ENCODE assay signal across 17 cellular contexts in genomic region chr12:111170559-111170958, GRCh38.
DNase-seq lines count a peak whose midpoint lies in the region; ATAC-seq, FAIRE-seq and TF ChIP-seq lines count a peak whose summit lies in the region.
"Had no signal": no experiment of that assay in that cellular context is flagged by ENCODE, and none has a peak within 500 bp of the region (broad histone marks: within the 10 kb centered on the region; RNA-seq: fewer than 3 reads in every experiment).

No MANE protein-coding gene starts in this region.

- WGBS in GM12878 (ENCODE audit: insufficient coverage, insufficient replicate concordance, low lambda C conversion rate, missing lambda C conversion rate) = 9% methylated on average over 7 of the region's 9 CpGs

- 0 out of 2 replicates have a peak, but pooled peaks cover 2% of the 10 kb centered on the region for H4K20me1 ChIP-seq in GM12878 (ENCODE audit: control insufficient read depth, insufficient read depth)

- H3K79me2 ChIP-seq in GM12878 (ENCODE audit: control insufficient read depth, insufficient read depth, low read length) = no peaks in the 10 kb centered on the region

- H3K4me2 ChIP-seq in GM12878 (ENCODE audit: control insufficient read depth, insufficient read depth) = peak overlapping the region; percentile 22; the same call in 1 of the 2 replicates

- TF ChIP-seq EP300 in GM12878 (IDR thresholded peaks at IDR 0.05; ENCODE audit: borderline replicate concordance in 1 of 2, control insufficient read depth in 1 of 2, low read depth in 2 of 2, low read length in 2 of 2) = no peak

- no peak overlapping the region for H3K27ac ChIP-seq in GM12878 (ENCODE audit: control insufficient read depth, insufficient read depth)
- H3K27ac ChIP-seq: brain microvascular endothelial cell, psoas muscle had no signal

- DNase-seq in GM12891 (ENCODE audit: insufficient read length, low spot score) (no peak), NOMO-1 treated with DMSO at 0.1 percent for 48 hours (lab: John Stamatoyannopoulos, UW; ENCODE audit: unreplicated experiment) (peak; percentile 96), GM12878 (ENCODE audit: low read depth, low spot score) (no peak), pons (ENCODE audit: low spot score) (peak; percentile 90), NCI-H510A treated with DMSO at 0.1 percent for 48 hours (lab: John Stamatoyannopoulos, UW) (no peak), ureter (ENCODE audit: low spot score) (no peak)
- DNase-seq in stimulated activated naive CD4-positive, alpha-beta T cell treated with Interleukin-2 at 50 U/mL for 16 hours (lab: John Stamatoyannopoulos, UW) = no peak
- DNase-seq: activated CD4-positive, alpha-beta T cell treated with anti-CD3 and anti-CD28 coated beads, Interleukin-2, amount 10 ng/mL, durations not matched to agents 24 days and 14 days; activated T-cell treated with anti-CD3 and anti-CD28 coated beads for 4 hours; brain microvascular endothelial cell; CD4-positive, CD25-positive, alpha-beta regulatory T cell; effector CD4-positive, alpha-beta T cell; NCI-H2107; NCI-H69; psoas muscle; T-helper 2 cell had no signal

- H3K9ac ChIP-seq in GM12878 (ENCODE audit: control insufficient read depth, insufficient read depth, low read length) = no peak overlapping the region

- RAD21 ChIA-PET in GM12878 (lab: Charles Lee; ENCODE audit: unreplicated experiment) = no interaction called here

- TF ChIP-seq POLR2A in GM12891 (IDR thresholded peaks at IDR 0.05; ENCODE audit: low read depth, low read length) = no peak
- no peak for TF ChIP-seq POLR2A in GM12878 (IDR thresholded peaks at IDR 0.05; ENCODE audit: low read depth, low read length)

- H3K4me1 ChIP-seq in GM12878 (ENCODE audit: control insufficient read depth, insufficient read depth, low read length) = no peaks in the 10 kb centered on the region

- CTCF ChIA-PET in GM12878 (lab: Yijun Ruan, JAX) = no interaction called here

- no peak for TF ChIP-seq CTCF in GM12878 (IDR thresholded peaks at IDR 0.05 in 2 of 3, conservative IDR thresholded peaks at IDR 0.05 in 1 of 3; ENCODE audit: control insufficient read depth in 2 of 3, extremely low read depth in 1 of 3, insufficient read depth in 1 of 3, low read depth in 3 of 3, low read length in 3 of 3)

- H3K9me3 ChIP-seq in GM12878 (replicated peaks; ENCODE audit: control insufficient read depth, insufficient read depth, low read length) = no peaks in the 10 kb centered on the region
- H3K9me3 ChIP-seq: psoas muscle had no signal

- in situ Hi-C loops in GM12878 (cut with MboI) = no loop called here

- FAIRE-seq in GM12891 (lab: Jason Lieb, UNC) (no peak), GM12878 (lab: Jason Lieb, UNC) (no peak)
- FAIRE-seq: H1 had no signal

- no peak overlapping the region for H2AFZ ChIP-seq in GM12878 (ENCODE audit: control insufficient read depth, low read depth, low read length)

- intact Hi-C loops in GM12878 (cut with micrococcal nuclease; ENCODE audit: unreplicated experiment) = loop anchor here (10.0 kb wide), 1 partner anchor 146 kb away; no protein-coding TSS in a partner anchor

- BruUV-seq in GM12878 (replicated peaks; lab: Mats Ljungman, UMichigan) = no TSS peak

- ATAC-seq in GM12878 = no peak
- ATAC-seq: psoas muscle had no signal

- H3K27me3 ChIP-seq in GM12878 (replicated peaks in 1 of 2; ENCODE audit: control insufficient read depth in 2 of 2, insufficient read depth in 2 of 2, low read length in 1 of 2) = no peaks in the 10 kb centered on the region
- H3K27me3 ChIP-seq: brain microvascular endothelial cell had no signal

- POLR2A ChIA-PET in GM12878 (lab: Charles Lee) = no interaction called here

- SMC1A ChIA-PET in GM12878 (lab: Charles Lee; ENCODE audit: uncharacterized antibody, unreplicated experiment) = no interaction called here

- H3K4me3 ChIP-seq in GM12878 = no peak overlapping the region
- H3K4me3 ChIP-seq: psoas muscle had no signal

- TF ChIP-seq RAD21 in GM12878 (IDR thresholded peaks at IDR 0.05; ENCODE audit: insufficient read depth, low read depth, low read length) = no peak

- H3K36me3 ChIP-seq in GM12878 (ENCODE audit: control insufficient read depth in 2 of 2, insufficient read depth in 2 of 2, low read length in 1 of 2) = no peaks in the 10 kb centered on the region
- H3K36me3 ChIP-seq: brain microvascular endothelial cell had no signal

TF ChIP-seq in GM12891, 5 proteins besides CTCF, POLR2A, EP300 and RAD21:
- peak; percentile 71 for TF ChIP-seq SPI1 (IDR thresholded peaks at IDR 0.05; ENCODE audit: low read depth, low read length)
- TF ChIP-seq PAX5 (IDR thresholded peaks at IDR 0.05; ENCODE audit: insufficient read depth, low read length, severe bottlenecking) = no peak
- TF ChIP-seq POLR2AphosphoS5 (IDR thresholded peaks at IDR 0.05; ENCODE audit: low read depth, low read length) = no peak
- TF ChIP-seq POU2F2 (IDR thresholded peaks at IDR 0.05; ENCODE audit: low read depth, low read length) = no peak
- no peak for TF ChIP-seq TAF1 (IDR thresholded peaks at IDR 0.05; ENCODE audit: low read depth, low read length)

TF ChIP-seq in GM12878, 131 proteins besides CTCF, POLR2A, EP300 and RAD21:
- TF ChIP-seq KLF5 (IDR thresholded peaks at IDR 0.05; ENCODE audit: partially characterized antibody) (no peak), SMAD5 (IDR thresholded peaks at IDR 0.05; ENCODE audit: low read depth) (no peak), SP1 (IDR thresholded peaks at IDR 0.05; ENCODE audit: low read depth, low read length) (no peak), RUNX3 (IDR thresholded peaks at IDR 0.05; ENCODE audit: low read length) (0 out of 2 replicates have a peak, but pooled peaks have one; percentile 32), CHD1 (IDR thresholded peaks at IDR 0.05; ENCODE audit: low read depth, low read length) (no peak), POLR2AphosphoS2 (IDR thresholded peaks at IDR 0.05; ENCODE audit: low read depth, low read length) (no peak), CREB1 (IDR thresholded peaks at IDR 0.05; ENCODE audit: low read depth) (0 out of 2 replicates have a peak, but pooled peaks have one; percentile 25), EED (IDR thresholded peaks at IDR 0.05; ENCODE audit: low read depth) (peak; percentile 76), SPI1 (IDR thresholded peaks at IDR 0.05; ENCODE audit: borderline replicate concordance, insufficient read depth, low read depth, low read length) (peak; percentile 74; the same call in 1 of the 2 replicates), NFXL1 (IDR thresholded peaks at IDR 0.05; ENCODE audit: borderline replicate concordance) (no peak), ZBTB4 (CRISPR knock-in tag; IDR thresholded peaks at IDR 0.05) (no peak), ZBED1 (IDR thresholded peaks at IDR 0.05; ENCODE audit: borderline replicate concordance) (no peak), HSF1 (IDR thresholded peaks at IDR 0.05; ENCODE audit: low read depth, low read length) (no peak)

Comparison
In these comparisons a context has a peak if more than half of its experiments do, and no peak if none do; other contexts are left out.
1. DNase-seq: peak in NOMO-1 treated with DMSO at 0.1 percent for 48 hours (single experiment) and pons (single experiment); none in GM12891 (single experiment), GM12878 (single experiment), stimulated activated naive CD4-positive, alpha-beta T cell treated with Interleukin-2 at 50 U/mL for 16 hours (single experiment), NCI-H510A treated with DMSO at 0.1 percent for 48 hours (single experiment) and ureter (single experiment).